In genomic region chr10:105855791-105856190, GRCh38 we compare ENCODE assay signal across 27 cellular contexts.
"Had no signal": no experiment of that assay in that cellular context is flagged by ENCODE, and none has a peak within 500 bp of the region (broad histone marks: within the 10 kb centered on the region; RNA-seq: fewer than 3 reads in every experiment).

No MANE protein-coding gene starts in this region.

- H3K4me3 ChIP-seq: left lung, lower lobe of right lung, psoas muscle, right atrium auricular region, right lobe of liver, smooth muscle cell, transverse colon, upper lobe of left lung, vagina had no signal

- H3K9me3 Mint-ChIP-seq: nephron; neural crest cell; stimulated activated naive CD8-positive, alpha-beta T cell treated with anti-CD3 and anti-CD28 coated beads, Interleukin-15, amount 100 ng/mL, for 72 hours had no signal

- H3K27ac Mint-ChIP-seq: naive thymus-derived CD8-positive, alpha-beta T cell; nephron; stimulated activated memory B cell treated with anti-CD40 and anti-IgM and Interleukin-4, amounts not matched to agents 10 μg/mL and 1 μg/mL and 100 μg/mL, for 72 hours; stimulated activated naive CD8-positive, alpha-beta T cell treated with anti-CD3 and anti-CD28 coated beads, Interleukin-15, amount 100 ng/mL, for 72 hours had no signal

- H3K27ac ChIP-seq: left lung, lower lobe of right lung, parathyroid adenoma, psoas muscle, right atrium auricular region, right lobe of liver, transverse colon, upper lobe of left lung, vagina had no signal

- H3K36me3 Mint-ChIP-seq: stimulated activated memory B cell treated with anti-CD40 and anti-IgM and Interleukin-4, amounts not matched to agents 10 μg/mL and 1 μg/mL and 100 μg/mL, for 72 hours had no signal

- DNase-seq: hippocampal formation; kidney; left colon; left lung; lower lobe of right lung; mammary epithelial cell; mesenchymal stem cell; naive thymus-derived CD8-positive, alpha-beta T cell; nucleus accumbens; psoas muscle; right lobe of liver; stimulated activated CD4-positive, alpha-beta T cell treated with anti-CD3 and anti-CD28 coated beads, Interleukin-1b, Interleukin-23, amount 100 ng/mL, for 48 hours; stimulated activated CD4-positive, alpha-beta T cell treated with anti-CD3 and anti-CD28 coated beads, Interleukin-2, amount 100 ng/mL, for 48 hours; stimulated activated CD4-positive, alpha-beta T cell treated with anti-CD3 and anti-CD28 coated beads, Interleukin-4, amount 100 ng/mL, for 4 hours; stimulated activated CD8-positive, alpha-beta memory T cell treated with anti-CD3 and anti-CD28 coated beads, Interleukin-4, amount 100 ng/mL, for 48 hours; stimulated activated naive CD4-positive, alpha-beta T cell treated with Interleukin-2 at 50 U/mL for 16 hours; stimulated activated naive CD8-positive, alpha-beta T cell treated with anti-CD3 and anti-CD28 coated beads, Interleukin-15, amount 100 ng/mL, for 72 hours; substantia nigra; transverse colon; upper lobe of left lung had no signal

- H3K4me1 ChIP-seq: left lung, parathyroid adenoma, psoas muscle, right atrium auricular region, right lobe of liver, transverse colon, vagina had no signal

- ATAC-seq: left colon; left lung; lower lobe of right lung; naive thymus-derived CD8-positive, alpha-beta T cell; psoas muscle; right lobe of liver; stimulated activated memory B cell treated with anti-CD40 and anti-IgM and Interleukin-4, amounts not matched to agents 10 μg/mL and 1 μg/mL and 100 μg/mL, for 72 hours; stimulated activated naive CD8-positive, alpha-beta T cell treated with anti-CD3 and anti-CD28 coated beads, Interleukin-15, amount 100 ng/mL, for 72 hours had no signal

- H3K4me3 Mint-ChIP-seq: naive thymus-derived CD8-positive, alpha-beta T cell; nephron; neural crest cell; stimulated activated memory B cell treated with anti-CD40 and anti-IgM and Interleukin-4, amounts not matched to agents 10 μg/mL and 1 μg/mL and 100 μg/mL, for 72 hours; stimulated activated naive CD8-positive, alpha-beta T cell treated with anti-CD3 and anti-CD28 coated beads, Interleukin-15, amount 100 ng/mL, for 72 hours had no signal

- H3K27me3 ChIP-seq: left lung, right atrium auricular region, transverse colon, upper lobe of left lung, vagina had no signal

- H3K4me1 Mint-ChIP-seq: stimulated activated memory B cell treated with anti-CD40 and anti-IgM and Interleukin-4, amounts not matched to agents 10 μg/mL and 1 μg/mL and 100 μg/mL, for 72 hours; stimulated activated naive CD8-positive, alpha-beta T cell treated with anti-CD3 and anti-CD28 coated beads, Interleukin-15, amount 100 ng/mL, for 72 hours had no signal

- H3K9me3 ChIP-seq: left lung, lower lobe of right lung, psoas muscle, right atrium auricular region, right lobe of liver, transverse colon, upper lobe of left lung, vagina had no signal

- H3K27me3 Mint-ChIP-seq: stimulated activated memory B cell treated with anti-CD40 and anti-IgM and Interleukin-4, amounts not matched to agents 10 μg/mL and 1 μg/mL and 100 μg/mL, for 72 hours; stimulated activated naive CD8-positive, alpha-beta T cell treated with anti-CD3 and anti-CD28 coated beads, Interleukin-15, amount 100 ng/mL, for 72 hours had no signal

- H3K36me3 ChIP-seq: left lung, lower lobe of right lung, right atrium auricular region, right lobe of liver, transverse colon, upper lobe of left lung, vagina had no signal
